9 cellular contexts compared by ENCODE assay signal in genomic region chr9:124776613-124776951, GRCh38. TPM values are rescaled to one million over a fixed set of nuclear protein-coding genes. Genes with fewer than 3 reads are reported as not detected.
DNase-seq lines count a peak whose midpoint lies in the region; ATAC-seq and TF ChIP-seq lines count a peak whose summit lies in the region.
"Had no signal": no experiment of that assay in that cellular context is flagged by ENCODE, and none has a peak within 500 bp of the region (broad histone marks: within the 10 kb centered on the region; RNA-seq: fewer than 3 reads in every experiment).

No MANE protein-coding gene starts in this region.

- peak overlapping the region; percentile 49 for H3K4me3 ChIP-seq in astrocyte of the cerebellum (ENCODE audit: low read depth, low read length)
- peak overlapping the region; percentile 60 for H3K4me3 ChIP-seq in lower lobe of right lung
- H3K4me3 ChIP-seq in tibial artery: peak overlapping the region; percentile 44 to 54

- H3K4me1 ChIP-seq in lower lobe of right lung (peaks cover 38% of the 10 kb centered on the region), tibial artery (peaks cover 0 to 36% (median 20%) of the 10 kb centered on the region in 4 donors)

- H3K27me3 ChIP-seq in lower lobe of right lung (ENCODE audit: low read depth): peaks cover 24% of the 10 kb centered on the region
- H3K27me3 ChIP-seq in tibial artery: peaks cover 0 to 35% of the 10 kb centered on the region in 2 donors

- no peak for TF ChIP-seq CTCF in astrocyte of the cerebellum (IDR thresholded peaks at IDR 0.05; ENCODE audit: low read depth, low read length, missing control alignments)
- TF ChIP-seq CTCF in lower lobe of right lung (IDR thresholded peaks at IDR 0.05): no peak
- TF ChIP-seq CTCF in tibial artery (IDR thresholded peaks at IDR 0.05): no peak

- peak; percentile 43 for DNase-seq in activated CD8-positive, alpha-beta memory T cell treated with anti-CD3 and anti-CD28 coated beads, Interleukin-2, amount 50 U/mL, for 48 hours
- DNase-seq in activated CD8-positive, alpha-beta memory T cell treated with anti-CD3 and anti-CD28 coated beads, Interleukin-2, amount 50 U/mL, for 4 hours: no peak
- DNase-seq in astrocyte of the cerebellum (ENCODE audit: low read depth) (no peak), lower lobe of right lung (no peak), tibial artery (no peak), T-helper 9 cell (no peak), NCI-H1694 treated with DMSO at 0.1 percent for 48 hours (lab: John Stamatoyannopoulos, UW) (no peak)
- DNase-seq: DMS153 had no signal

- no peaks in the 10 kb centered on the region for H3K9me3 ChIP-seq in lower lobe of right lung
- H3K9me3 ChIP-seq in tibial artery: no peaks in the 10 kb centered on the region

- intact Hi-C loops in lower lobe of right lung (cut with DNase I): no loop called here
- intact Hi-C loops in tibial artery (cut with DNase I; ENCODE audit: low total_unique reads): no loop called here

- ATAC-seq in lower lobe of right lung (no peak), GM19455 (IDR thresholded peaks at IDR 0.05; ENCODE audit: unreplicated experiment) (no peak)

- H3K36me3 ChIP-seq in lower lobe of right lung (no peaks in the 10 kb centered on the region), tibial artery (no peaks in the 10 kb centered on the region)

- in situ Hi-C loops in astrocyte of the cerebellum (cut with HindIII; ENCODE audit: low sequenced_read_pairs): no loop called here

- H3K27ac ChIP-seq in lower lobe of right lung (no peak overlapping the region), tibial artery (peak overlapping the region in 1 of 2 donors; percentile 6)

RNA-seq across cellular contexts. Expression of gene OLFML2A, which starts 0.4 kb away (rescaled TPM):
- total RNA-seq in lower lobe of right lung: 22.3 TPM

RNA-seq across cellular contexts. Expression of gene NR6A1, which starts 5.5 kb away (rescaled TPM):
- 4.5 TPM for total RNA-seq in lower lobe of right lung
